ENCODE assay signal across 9 cellular contexts in the genomic region with DNA sequence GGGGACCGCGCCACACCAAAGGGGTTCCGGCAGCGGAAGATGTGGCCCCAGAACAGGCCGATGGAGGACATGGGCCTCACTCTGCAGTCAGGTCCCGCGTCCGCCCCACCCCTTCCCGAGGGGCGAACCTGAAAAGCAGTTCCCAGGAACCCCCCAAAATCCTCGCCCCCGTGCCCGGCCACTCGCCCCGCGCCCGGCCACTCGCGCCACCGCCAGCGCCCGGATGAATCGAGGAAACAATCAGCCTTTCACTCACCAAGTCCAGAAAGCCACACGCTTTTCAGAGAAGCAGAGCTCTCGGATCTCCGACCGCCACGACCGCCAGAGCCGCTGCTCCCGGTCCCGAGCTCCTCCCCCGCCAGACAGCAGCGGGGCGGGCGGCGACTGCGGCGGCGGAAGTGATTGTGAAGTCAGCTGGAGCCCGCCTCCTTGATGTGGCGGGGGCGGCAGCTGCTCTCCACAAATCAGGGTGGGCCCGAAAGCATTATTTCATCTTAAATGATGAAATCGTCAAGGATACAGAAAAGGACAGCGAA. TPM values are rescaled to one million over a fixed set of nuclear protein-coding genes. Genes with fewer than 3 reads are reported as not detected.
DNase-seq lines count a peak whose midpoint lies in the region; ATAC-seq, FAIRE-seq and TF ChIP-seq lines count a peak whose summit lies in the region.
"Had no signal": no experiment of that assay in that cellular context is flagged by ENCODE, and none has a peak within 500 bp of the region (broad histone marks: within the 10 kb centered on the region; RNA-seq: fewer than 3 reads in every experiment).

TSS of gene PJA1 (minus strand) at position 338 of the 536 bp plus-strand sequence. CDS start 2,380 bp downstream, outside the sequence.

- H3K27ac ChIP-seq in keratinocyte (ENCODE audit: control insufficient read depth, insufficient read depth, low read length): peak within 1 kb of the TSS; percentile 49

- no peaks in the 10 kb centered on the region for H3K9me3 ChIP-seq in keratinocyte (ENCODE audit: control insufficient read depth, low read depth, low read length)

- peaks cover 1% of the 10 kb centered on the region for H3K79me2 ChIP-seq in keratinocyte (ENCODE audit: control insufficient read depth, insufficient read depth, low read length)

- H3K9ac ChIP-seq in keratinocyte (ENCODE audit: control insufficient read depth, extremely low read depth, insufficient read depth, low read length): peak within 1 kb of the TSS; percentile 79

- H3K4me2 ChIP-seq in keratinocyte (ENCODE audit: control insufficient read depth, extremely low read depth, insufficient read depth, low read depth, low read length): peak within 1 kb of the TSS; percentile 70

- peak; percentile 90 for ATAC-seq in HG03039 (IDR thresholded peaks at IDR 0.05; ENCODE audit: unreplicated experiment)
- peak; percentile 81 to 85 for ATAC-seq in activated CD4-positive, CD25-positive, alpha-beta regulatory T cell treated with anti-CD3 and anti-CD28 coated beads, Interleukin-2, amount 50 U/mL, for 24 hours

- peak within 1 kb of the TSS; percentile 68 to 78 (median 76) for H3K4me3 ChIP-seq in keratinocyte (ENCODE audit: control insufficient read depth in 2 of 3, extremely low read depth in 1 of 3, insufficient read depth in 2 of 3, low read depth in 1 of 3, low read length in 3 of 3)

- H3K36me3 ChIP-seq in keratinocyte (ENCODE audit: control insufficient read depth in 2 of 2, extremely low read depth in 1 of 2, insufficient read depth in 2 of 2, low read length in 2 of 2): peaks cover 0 to 2% of the 10 kb centered on the region in 2 experiments

- no peaks in the 10 kb centered on the region for H4K20me1 ChIP-seq in keratinocyte (ENCODE audit: control insufficient read depth, extremely low read depth, insufficient read depth, low read length)

- DNase-seq in NK-92 treated with Interleukin-12 subunit alpha and Interleukin-12 subunit beta, amount 100 ng/mL, for 24 hours (lab: John Stamatoyannopoulos, UW): peak; percentile 55
- DNase-seq in NK-92 (lab: John Stamatoyannopoulos, UW; ENCODE audit: unreplicated experiment) (no peak), NCI-H2196 treated with DMSO at 0.1 percent for 48 hours (lab: John Stamatoyannopoulos, UW; ENCODE audit: unreplicated experiment) (peak; percentile 52), cerebellar cortex (ENCODE audit: low spot score) (peak; percentile 63), keratinocyte (ENCODE audit: low read depth, low spot score) (no peak)
- DNase-seq in stimulated activated CD4-positive, alpha-beta T cell treated with anti-CD3 and anti-CD28 coated beads, Interleukin-12 subunit alpha, Interleukin-12 subunit beta, amount 100 ng/mL, for 4 hours: peak; percentile 59

- H2AFZ ChIP-seq in keratinocyte (ENCODE audit: control insufficient read depth, low read length): peak within 1 kb of the TSS; percentile 25

- FAIRE-seq in keratinocyte (lab: Jason Lieb, UNC): no peak
- FAIRE-seq: A204.1 had no signal

- TF ChIP-seq CTCF in keratinocyte (optimal IDR thresholded peaks at IDR 0.05 in 1 of 3, IDR thresholded peaks at IDR 0.05 in 1 of 3, conservative IDR thresholded peaks at IDR 0.05 in 1 of 3; ENCODE audit: extremely low read depth in 1 of 3, insufficient read depth in 2 of 3, low read length in 3 of 3): no peak

- H3K9me1 ChIP-seq in keratinocyte (ENCODE audit: control insufficient read depth, extremely low read depth, insufficient read depth, low read length): no peaks in the 10 kb centered on the region

- no peaks in the 10 kb centered on the region for H3K4me1 ChIP-seq in keratinocyte (ENCODE audit: control insufficient read depth, extremely low read depth, insufficient read depth, low read length)

- dilution Hi-C loops in keratinocyte (cut with MboI; ENCODE audit: extremely low pct_ligation_motif_present, low sequenced_read_pairs): no loop called here

- H3K27me3 ChIP-seq in keratinocyte (ENCODE audit: control insufficient read depth, extremely low read depth, insufficient read depth, low read length): no peaks in the 10 kb centered on the region

RNA-seq across cellular contexts. Expression of gene PJA1, which starts in this region (rescaled TPM):
- polyA plus RNA-seq in keratinocyte: 13.9 to 24.4 TPM (median 19.2 TPM) in 3 replicates
- polyA plus RNA-seq in keratinocyte (2011; ENCODE audit: low read depth): 15.1 TPM
- 17.3 and 18.2 TPM in 2 replicates for polyA plus RNA-seq in keratinocyte (2011; cell fraction: cytosol; rRNA removed)
- polyA plus RNA-seq in keratinocyte (2011; cell fraction: nucleus; rRNA removed): 20.2 and 21.1 TPM in 2 replicates
- polyA plus RNA-seq in keratinocyte (2012; ENCODE audit: low replicate concordance): 29.4 and 32.0 TPM in 2 replicates
- polyA minus RNA-seq in keratinocyte: 17.6 to 18.8 TPM (median 18.4 TPM) in 3 replicates
- polyA minus RNA-seq in keratinocyte (2011; cell fraction: cytosol; rRNA and poly(A)+ RNA removed): 11.5 TPM
- polyA minus RNA-seq in keratinocyte (2011; cell fraction: nucleus; rRNA and poly(A)+ RNA removed): 7.2 and 10.8 TPM in 2 replicates

Comparison
In these comparisons a context has a peak if more than half of its experiments do, and no peak if none do; other contexts are left out.
1. DNase-seq: peak in NK-92 treated with Interleukin-12 subunit alpha and Interleukin-12 subunit beta, amount 100 ng/mL, for 24 hours (single experiment), NCI-H2196 treated with DMSO at 0.1 percent for 48 hours (single experiment), cerebellar cortex (single experiment) and stimulated activated CD4-positive, alpha-beta T cell treated with anti-CD3 and anti-CD28 coated beads, Interleukin-12 subunit alpha, Interleukin-12 subunit beta, amount 100 ng/mL, for 4 hours (single experiment); none in NK-92 (single experiment) and keratinocyte (single experiment).